8 cellular contexts compared by ENCODE assay signal in genomic region chr5:171494452-171495121, GRCh38.
DNase-seq lines count a peak whose midpoint lies in the region; TF ChIP-seq lines count a peak whose summit lies in the region.

No MANE protein-coding gene starts in this region.

- no peaks in the 10 kb centered on the region for H3K9me3 ChIP-seq in colonic mucosa

- H3K36me3 ChIP-seq in colonic mucosa = no peaks in the 10 kb centered on the region

- no peak overlapping the region for H3K9ac ChIP-seq in colonic mucosa (ENCODE audit: low read depth in 2 of 2, low read length in 2 of 2)

- peak overlapping the region; percentile 20 for H3K27ac ChIP-seq in colonic mucosa

- intact Hi-C loops in colonic mucosa (cut with DNase I) = no loop called here

- no peaks in the 10 kb centered on the region for H3K27me3 ChIP-seq in colonic mucosa

- in situ Hi-C loops in KBM-7 (cut with MboI; ENCODE audit: low pct_unique_long_range_greater_than_20kb, low sequenced_read_pairs) = no loop called here

- DNase-seq in A172 (ENCODE audit: low spot score) (peak; percentile 91), KBM-7 (peak; percentile 27), colonic mucosa (peak; percentile 29), lung microvascular endothelial cell (ENCODE audit: low read depth in 2 of 2) (peak; percentile 13 to 36), NCI-H1092 treated with DMSO at 0.1 percent for 48 hours (lab: John Stamatoyannopoulos, UW) (no peak), activated T-cell treated with anti-CD3 and anti-CD28 coated beads for 4 hours (no peak), SKM-1 (lab: John Stamatoyannopoulos, UW; ENCODE audit: unreplicated experiment) (no peak), HuH-7.5 (ENCODE audit: low spot score) (no peak)

- no peak overlapping the region for H3K4me3 ChIP-seq in colonic mucosa

- no peak for TF ChIP-seq CTCF in colonic mucosa (IDR thresholded peaks at IDR 0.05)

- no peaks in the 10 kb centered on the region for H3K4me1 ChIP-seq in colonic mucosa

Comparison
In these comparisons a context has a peak if more than half of its experiments do, and no peak if none do; other contexts are left out.
1. DNase-seq: peak in A172 (single experiment), KBM-7 (single experiment), colonic mucosa (single experiment) and lung microvascular endothelial cell (2 of 2); none in NCI-H1092 treated with DMSO at 0.1 percent for 48 hours (single experiment), activated T-cell treated with anti-CD3 and anti-CD28 coated beads for 4 hours (single experiment), SKM-1 (single experiment) and HuH-7.5 (single experiment).